ENCODE assay signal across 8 cellular contexts in genomic region chr4:3766791-3767561, GRCh38. TPM values are rescaled to one million over a fixed set of nuclear protein-coding genes. Genes with fewer than 3 reads are reported as not detected.
DNase-seq lines count a peak whose midpoint lies in the region; ATAC-seq and TF ChIP-seq lines count a peak whose summit lies in the region.

No MANE protein-coding gene starts in this region.

- TF ChIP-seq CTCF in cardiac muscle cell (IDR thresholded peaks at IDR 0.05; ENCODE audit: low read depth, low read length): no peak
- TF ChIP-seq CTCF in lower lobe of right lung (IDR thresholded peaks at IDR 0.05): no peak
- no peak for TF ChIP-seq CTCF in upper lobe of right lung (IDR thresholded peaks at IDR 0.05)

- H3K4me1 ChIP-seq in cardiac muscle cell (ENCODE audit: low read depth) (no peaks in the 10 kb centered on the region), lower lobe of right lung (peaks cover 3% of the 10 kb centered on the region), upper lobe of right lung (no peaks in the 10 kb centered on the region)

- DNase-seq in cardiac muscle cell (ENCODE audit: low read depth in 1 of 2, low spot score in 1 of 2) (peak in 1 of 2 donors; percentile 29), Right ventricle myocardium superior (no peak), astrocyte of the hippocampus (ENCODE audit: low read depth, low spot score) (peak; percentile 20), lower lobe of right lung (no peak), upper lobe of right lung (no peak), A172 (ENCODE audit: low spot score) (no peak), NK-92 (lab: John Stamatoyannopoulos, UW; ENCODE audit: unreplicated experiment) (no peak)

- peaks cover 25% of the 10 kb centered on the region for H3K27me3 ChIP-seq in cardiac muscle cell
- H3K27me3 ChIP-seq in lower lobe of right lung (ENCODE audit: low read depth): peaks cover 60% of the 10 kb centered on the region
- peaks cover 47% of the 10 kb centered on the region for H3K27me3 ChIP-seq in upper lobe of right lung

- H3K4me3 ChIP-seq in cardiac muscle cell (peak overlapping the region; percentile 26), lower lobe of right lung (peak overlapping the region; percentile 17), upper lobe of right lung (peak overlapping the region; percentile 16)

- intact Hi-C loops in Right ventricle myocardium superior (cut with DNase I) (loop anchor here (5.0 kb wide), 1 partner anchor 110 kb away; no protein-coding TSS in a partner anchor), lower lobe of right lung (cut with DNase I) (no loop called here), upper lobe of right lung (cut with DNase I) (no loop called here)

- no peaks in the 10 kb centered on the region for H3K36me3 ChIP-seq in cardiac muscle cell
- H3K36me3 ChIP-seq in lower lobe of right lung: no peaks in the 10 kb centered on the region
- no peaks in the 10 kb centered on the region for H3K36me3 ChIP-seq in upper lobe of right lung

- ATAC-seq in Right ventricle myocardium superior (ENCODE audit: poor library complexity) (no peak), lower lobe of right lung (no peak), upper lobe of right lung (no peak), HG03108 (IDR thresholded peaks at IDR 0.05; ENCODE audit: unreplicated experiment) (no peak)

- H3K9me3 ChIP-seq in cardiac muscle cell (ENCODE audit: low read depth): no peaks in the 10 kb centered on the region
- no peaks in the 10 kb centered on the region for H3K9me3 ChIP-seq in lower lobe of right lung
- H3K9me3 ChIP-seq in upper lobe of right lung: no peaks in the 10 kb centered on the region

- no peak overlapping the region for H3K27ac ChIP-seq in cardiac muscle cell
- no peak overlapping the region for H3K27ac ChIP-seq in lower lobe of right lung
- no peak overlapping the region for H3K27ac ChIP-seq in upper lobe of right lung

RNA-seq across cellular contexts. Expression of gene ADRA2C, which starts 0.8 kb away (rescaled TPM):
- total RNA-seq in cardiac muscle cell (8.5 and 11.4 TPM in 2 replicates), Right ventricle myocardium superior (6.2 TPM), lower lobe of right lung (2.5 TPM), upper lobe of right lung (7.3 TPM)
- 6.5 and 8.6 TPM in 2 replicates for polyA plus RNA-seq in cardiac muscle cell
- 5.9 TPM in 2 replicates for total RNA-seq in A172 (2014; rRNA removed; shearing (Covaris generic))
